ENCODE assay signal across 8 cellular contexts in the genomic region with DNA sequence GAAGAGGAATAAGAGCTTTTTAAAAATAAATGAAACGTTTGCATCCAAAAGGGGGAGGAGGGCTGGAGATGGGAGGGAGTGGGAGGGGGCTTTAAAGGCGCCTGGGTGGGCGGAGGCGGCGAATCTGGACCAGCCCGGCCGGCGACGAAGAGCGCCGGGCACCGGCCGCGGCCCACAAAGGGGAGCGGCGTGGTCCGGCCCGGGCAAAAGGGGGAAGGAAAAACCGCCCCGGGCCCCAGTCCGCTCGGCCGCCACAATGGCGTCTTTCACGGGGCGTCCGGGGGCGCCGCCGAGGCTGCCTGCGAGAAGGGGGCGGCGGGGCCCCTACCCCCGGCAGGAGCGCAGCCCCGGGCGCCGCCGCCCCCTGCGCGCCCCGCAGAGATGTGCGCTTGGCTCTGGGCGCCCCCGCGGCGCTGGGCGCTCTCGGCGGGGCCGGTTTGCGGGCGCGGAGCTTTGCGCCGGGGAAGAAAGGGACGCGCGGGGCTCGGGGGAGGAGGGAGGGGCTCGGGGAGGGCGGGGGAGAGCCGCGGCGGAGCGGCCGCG.
DNase-seq lines count a peak whose midpoint lies in the region; ATAC-seq and TF ChIP-seq lines count a peak whose summit lies in the region.

No MANE protein-coding gene starts in this region.

- H3K4ac ChIP-seq in neuronal stem cell (ENCODE audit: low read length) = no peak overlapping the region

- H3K23ac ChIP-seq in neuronal stem cell (ENCODE audit: low read depth, low read length, poor library complexity) = no peak overlapping the region

- no peak overlapping the region for H3K14ac ChIP-seq in neuronal stem cell (ENCODE audit: low read length)

- H2BK120ac ChIP-seq in neuronal stem cell (ENCODE audit: low read depth, low read length) = no peak overlapping the region

- TF ChIP-seq CTCF in KMS-11 (conservative IDR thresholded peaks at IDR 0.05; ENCODE audit: low read depth, low read length) = no peak

- H2BK5ac ChIP-seq in neuronal stem cell (ENCODE audit: low read length) = no peak overlapping the region

- H4K91ac ChIP-seq in neuronal stem cell (ENCODE audit: low read depth, low read length, poor library complexity) = no peak overlapping the region

- no peak overlapping the region for H2BK12ac ChIP-seq in neuronal stem cell (ENCODE audit: low read length)

- H3K27me3 ChIP-seq in KMS-11 (ENCODE audit: insufficient read depth, low read depth) (no peaks in the 10 kb centered on the region), neuronal stem cell (ENCODE audit: control insufficient read depth in 3 of 3, insufficient read depth in 3 of 3, low read depth in 1 of 3, low read length in 3 of 3) (peaks cover 0 to 5% (median 0%) of the 10 kb centered on the region in 3 experiments)

- no peaks in the 10 kb centered on the region for H3K79me1 ChIP-seq in neuronal stem cell (ENCODE audit: low read depth, low read length)

- no peaks in the 10 kb centered on the region for H3K79me2 ChIP-seq in KMS-11 (ENCODE audit: insufficient read depth, low read depth)

- peak overlapping the region; percentile 82 for H3K18ac ChIP-seq in neuronal stem cell (ENCODE audit: low read length)

- H3K4me3 ChIP-seq in KMS-11 (IDR thresholded peaks at IDR 0.05; ENCODE audit: insufficient read depth, low read depth, low read length) (no peak overlapping the region), neuronal stem cell (ENCODE audit: low read length in 2 of 2) (peak overlapping the region; percentile 63 to 87)

- H4K8ac ChIP-seq in neuronal stem cell (ENCODE audit: low read depth, low read length) = no peak overlapping the region

- H3K4me1 ChIP-seq in KMS-11 (ENCODE audit: low read depth, poor library complexity, severe bottlenecking) (peaks cover 6% of the 10 kb centered on the region), neuronal stem cell (ENCODE audit: control insufficient read depth in 2 of 2, insufficient read depth in 1 of 2, low read depth in 1 of 2, low read length in 2 of 2) (peaks cover 7 to 23% of the 10 kb centered on the region in 2 donors)

- H3K9ac ChIP-seq in KMS-11 (peak overlapping the region; percentile 20; the same call in 1 of the 2 replicates), neuronal stem cell (ENCODE audit: low read depth, low read length, poor library complexity) (no peak overlapping the region)

- no peaks in the 10 kb centered on the region for H4K20me1 ChIP-seq in KMS-11 (ENCODE audit: insufficient read depth)

- DNase-seq in epithelial cell of prostate (ENCODE audit: low read depth, low spot score) (no peak), neuronal stem cell (ENCODE audit: low spot score) (peak; percentile 12), UCSD-AML1 (lab: John Stamatoyannopoulos, UW; ENCODE audit: unreplicated experiment) (no peak), foreskin melanocyte (no peak), DMS53 (lab: John Stamatoyannopoulos, UW) (no peak)

- no CpG with 5 or more reads among the region's 68 CpGs for WGBS in neuronal stem cell (ENCODE audit: extremely low coverage in 2 of 2, insufficient read length in 2 of 2, insufficient replicate concordance in 1 of 2), 2 donors

- H3K36me3 ChIP-seq in KMS-11 (ENCODE audit: insufficient read depth) (no peaks in the 10 kb centered on the region), neuronal stem cell (replicated peaks in 1 of 2; ENCODE audit: control insufficient read depth in 2 of 2, insufficient read depth in 2 of 2, low read length in 2 of 2) (no peaks in the 10 kb centered on the region)

- H3K27ac ChIP-seq in KMS-11 (no peak overlapping the region), epithelial cell of prostate (peak overlapping the region; percentile 36), neuronal stem cell (replicated peaks; ENCODE audit: low read length) (no peak overlapping the region)

- H2AK5ac ChIP-seq in neuronal stem cell (ENCODE audit: low read depth, low read length) = no peak overlapping the region

- peak overlapping the region; percentile 47; the same call in 1 of the 2 replicates for H3K4me2 ChIP-seq in KMS-11
- peak overlapping the region; percentile 74 for H3K4me2 ChIP-seq in neuronal stem cell (ENCODE audit: insufficient read depth, low read length, poor library complexity, severe bottlenecking)

- ATAC-seq in GM19455 (IDR thresholded peaks at IDR 0.05; ENCODE audit: unreplicated experiment) (peak; percentile 25), GM18520 (IDR thresholded peaks at IDR 0.05; ENCODE audit: unreplicated experiment) (no peak)

- no peaks in the 10 kb centered on the region for H3K9me3 ChIP-seq in neuronal stem cell (replicated peaks in 1 of 2; ENCODE audit: control insufficient read depth in 2 of 2, insufficient read depth in 1 of 2, low read depth in 1 of 2, low read length in 2 of 2)

- H2AFZ ChIP-seq in KMS-11 (ENCODE audit: low read depth) (peak overlapping the region; percentile 88), neuronal stem cell (ENCODE audit: low read length) (peak overlapping the region; percentile 88)

- peak overlapping the region; percentile 28 for H2BK15ac ChIP-seq in neuronal stem cell (ENCODE audit: low read length)
